In the genomic region with DNA sequence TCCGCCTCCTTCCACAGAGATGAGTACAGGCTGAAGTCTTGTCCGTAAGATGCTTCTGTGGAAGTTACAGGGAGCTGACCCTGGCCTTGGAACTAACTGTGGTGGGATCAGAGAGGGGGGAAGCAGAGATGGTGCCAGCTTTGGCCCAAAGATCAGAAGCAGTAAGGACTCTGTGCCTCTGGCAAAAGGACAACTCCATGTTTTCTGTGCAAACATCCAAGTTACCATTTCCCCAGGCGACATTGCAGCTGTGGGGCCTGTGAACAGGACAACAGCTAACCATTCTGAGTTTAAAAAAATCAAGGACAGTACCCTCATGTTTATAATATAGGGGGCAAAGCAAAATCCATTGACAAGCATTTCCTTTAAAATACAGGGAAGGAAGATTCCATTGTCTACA, we compare ENCODE assay signal across 1 cellular context.
TF ChIP-seq lines count a peak whose summit lies in the region.

No MANE protein-coding gene starts in this region.

TF ChIP-seq in HepG2, 621 proteins besides CTCF, POLR2A, EP300 and RAD21 (continued from another document and continues in another):
- TF ChIP-seq, protein P1, sequence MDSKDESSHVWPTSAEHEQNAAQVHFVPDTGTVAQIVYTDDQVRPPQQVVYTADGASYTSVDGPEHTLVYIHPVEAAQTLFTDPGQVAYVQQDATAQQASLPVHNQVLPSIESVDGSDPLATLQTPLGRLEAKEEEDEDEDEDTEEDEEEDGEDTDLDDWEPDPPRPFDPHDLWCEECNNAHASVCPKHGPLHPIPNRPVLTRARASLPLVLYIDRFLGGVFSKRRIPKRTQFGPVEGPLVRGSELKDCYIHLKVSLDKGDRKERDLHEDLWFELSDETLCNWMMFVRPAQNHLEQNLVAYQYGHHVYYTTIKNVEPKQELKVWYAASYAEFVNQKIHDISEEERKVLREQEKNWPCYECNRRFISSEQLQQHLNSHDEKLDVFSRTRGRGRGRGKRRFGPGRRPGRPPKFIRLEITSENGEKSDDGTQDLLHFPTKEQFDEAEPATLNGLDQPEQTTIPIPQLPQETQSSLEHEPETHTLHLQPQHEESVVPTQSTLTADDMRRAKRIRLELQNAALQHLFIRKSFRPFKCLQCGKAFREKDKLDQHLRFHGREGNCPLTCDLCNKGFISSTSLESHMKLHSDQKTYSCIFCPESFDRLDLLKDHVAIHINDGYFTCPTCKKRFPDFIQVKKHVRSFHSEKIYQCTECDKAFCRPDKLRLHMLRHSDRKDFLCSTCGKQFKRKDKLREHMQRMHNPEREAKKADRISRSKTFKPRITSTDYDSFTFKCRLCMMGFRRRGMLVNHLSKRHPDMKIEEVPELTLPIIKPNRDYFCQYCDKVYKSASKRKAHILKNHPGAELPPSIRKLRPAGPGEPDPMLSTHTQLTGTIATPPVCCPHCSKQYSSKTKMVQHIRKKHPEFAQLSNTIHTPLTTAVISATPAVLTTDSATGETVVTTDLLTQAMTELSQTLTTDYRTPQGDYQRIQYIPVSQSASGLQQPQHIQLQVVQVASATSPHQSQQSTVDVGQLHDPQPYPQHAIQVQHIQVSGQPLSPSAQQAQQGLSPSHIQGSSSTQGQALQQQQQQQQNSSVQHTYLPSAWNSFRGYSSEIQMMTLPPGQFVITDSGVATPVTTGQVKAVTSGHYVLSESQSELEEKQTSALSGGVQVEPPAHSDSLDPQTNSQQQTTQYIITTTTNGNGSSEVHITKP (CRISPR knock-in tag; IDR thresholded peaks at IDR 0.05; ENCODE audit: low read depth), result 0 out of 2 replicates have a peak, but pooled peaks have one; percentile 27
- TF ChIP-seq RNF2 (conservative IDR thresholded peaks at IDR 0.05; ENCODE audit: low read depth), result no peak
- no peak for TF ChIP-seq ZNF367 (CRISPR knock-in tag; IDR thresholded peaks at IDR 0.05; ENCODE audit: borderline replicate concordance)
- TF ChIP-seq, protein P2, sequence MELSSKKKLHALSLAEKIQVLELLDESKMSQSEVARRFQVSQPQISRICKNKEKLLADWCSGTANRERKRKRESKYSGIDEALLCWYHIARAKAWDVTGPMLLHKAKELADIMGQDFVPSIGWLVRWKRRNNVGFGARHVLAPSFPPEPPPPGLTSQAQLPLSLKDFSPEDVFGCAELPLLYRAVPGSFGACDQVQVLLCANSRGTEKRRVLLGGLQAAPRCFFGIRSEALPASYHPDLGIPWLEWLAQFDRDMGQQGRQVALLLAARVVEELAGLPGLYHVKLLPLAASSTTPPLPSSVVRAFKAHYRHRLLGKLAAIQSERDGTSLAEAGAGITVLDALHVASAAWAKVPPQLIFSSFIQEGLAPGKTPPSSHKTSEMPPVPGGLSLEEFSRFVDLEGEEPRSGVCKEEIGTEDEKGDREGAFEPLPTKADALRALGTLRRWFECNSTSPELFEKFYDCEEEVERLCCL (CRISPR knock-in tag; IDR thresholded peaks at IDR 0.05; ENCODE audit: borderline replicate concordance), result no peak
- TF ChIP-seq ZNF468 (CRISPR knock-in tag; IDR thresholded peaks at IDR 0.05), result no peak
- no peak for TF ChIP-seq ZNF24 (IDR thresholded peaks at IDR 0.05)
- TF ChIP-seq, protein P3, sequence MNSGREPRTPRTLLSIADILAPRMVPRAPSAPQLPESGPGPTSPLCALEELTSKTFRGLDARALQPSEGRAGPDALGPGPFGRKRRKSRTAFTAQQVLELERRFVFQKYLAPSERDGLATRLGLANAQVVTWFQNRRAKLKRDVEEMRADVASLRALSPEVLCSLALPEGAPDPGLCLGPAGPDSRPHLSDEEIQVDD (CRISPR knock-in tag; IDR thresholded peaks at IDR 0.05; ENCODE audit: borderline replicate concordance), result no peak
- TF ChIP-seq NR2C2 (CRISPR knock-in tag; IDR thresholded peaks at IDR 0.05; ENCODE audit: borderline replicate concordance), result peak; percentile 45; the same call in 1 of the 2 replicates
- no peak for TF ChIP-seq ZNF607 (CRISPR knock-in tag; IDR thresholded peaks at IDR 0.05; ENCODE audit: borderline replicate concordance)
- TF ChIP-seq KDM3A (CRISPR knock-in tag; IDR thresholded peaks at IDR 0.05; ENCODE audit: low read depth), result no peak
- no peak for TF ChIP-seq SNAI1 (CRISPR knock-in tag; IDR thresholded peaks at IDR 0.05; ENCODE audit: borderline replicate concordance)
- no peak for TF ChIP-seq ZNF766 (CRISPR knock-in tag; IDR thresholded peaks at IDR 0.05; ENCODE audit: borderline replicate concordance)
- TF ChIP-seq, protein P4, sequence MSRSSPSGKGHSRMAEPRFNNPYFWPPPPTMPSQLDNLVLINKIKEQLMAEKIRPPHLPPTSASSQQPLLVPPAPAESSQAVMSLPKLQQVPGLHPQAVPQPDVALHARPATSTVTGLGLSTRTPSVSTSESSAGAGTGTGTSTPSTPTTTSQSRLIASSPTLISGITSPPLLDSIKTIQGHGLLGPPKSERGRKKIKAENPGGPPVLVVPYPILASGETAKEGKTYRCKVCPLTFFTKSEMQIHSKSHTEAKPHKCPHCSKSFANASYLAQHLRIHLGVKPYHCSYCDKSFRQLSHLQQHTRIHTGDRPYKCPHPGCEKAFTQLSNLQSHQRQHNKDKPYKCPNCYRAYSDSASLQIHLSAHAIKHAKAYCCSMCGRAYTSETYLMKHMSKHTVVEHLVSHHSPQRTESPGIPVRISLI (CRISPR knock-in tag; IDR thresholded peaks at IDR 0.05; ENCODE audit: borderline replicate concordance), result peak; percentile 27; the same call in 1 of the 2 replicates
- TF ChIP-seq ZNF232 (CRISPR knock-in tag; IDR thresholded peaks at IDR 0.05; ENCODE audit: borderline replicate concordance), result no peak
- TF ChIP-seq, protein P5, sequence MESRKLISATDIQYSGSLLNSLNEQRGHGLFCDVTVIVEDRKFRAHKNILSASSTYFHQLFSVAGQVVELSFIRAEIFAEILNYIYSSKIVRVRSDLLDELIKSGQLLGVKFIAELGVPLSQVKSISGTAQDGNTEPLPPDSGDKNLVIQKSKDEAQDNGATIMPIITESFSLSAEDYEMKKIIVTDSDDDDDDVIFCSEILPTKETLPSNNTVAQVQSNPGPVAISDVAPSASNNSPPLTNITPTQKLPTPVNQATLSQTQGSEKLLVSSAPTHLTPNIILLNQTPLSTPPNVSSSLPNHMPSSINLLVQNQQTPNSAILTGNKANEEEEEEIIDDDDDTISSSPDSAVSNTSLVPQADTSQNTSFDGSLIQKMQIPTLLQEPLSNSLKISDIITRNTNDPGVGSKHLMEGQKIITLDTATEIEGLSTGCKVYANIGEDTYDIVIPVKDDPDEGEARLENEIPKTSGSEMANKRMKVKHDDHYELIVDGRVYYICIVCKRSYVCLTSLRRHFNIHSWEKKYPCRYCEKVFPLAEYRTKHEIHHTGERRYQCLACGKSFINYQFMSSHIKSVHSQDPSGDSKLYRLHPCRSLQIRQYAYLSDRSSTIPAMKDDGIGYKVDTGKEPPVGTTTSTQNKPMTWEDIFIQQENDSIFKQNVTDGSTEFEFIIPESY (CRISPR knock-in tag; IDR thresholded peaks at IDR 0.05), result 0 out of 2 replicates have a peak, but pooled peaks have one; percentile 16
- no peak for TF ChIP-seq ZNF530 (CRISPR knock-in tag; IDR thresholded peaks at IDR 0.05; ENCODE audit: low read depth)
- peak; percentile 33; the same call in 1 of the 2 replicates for TF ChIP-seq NR2F2 (IDR thresholded peaks at IDR 0.05; ENCODE audit: borderline replicate concordance, low read depth)
- TF ChIP-seq ZKSCAN8 (CRISPR knock-in tag; IDR thresholded peaks at IDR 0.05; ENCODE audit: borderline replicate concordance), result no peak
- TF ChIP-seq, protein P6, sequence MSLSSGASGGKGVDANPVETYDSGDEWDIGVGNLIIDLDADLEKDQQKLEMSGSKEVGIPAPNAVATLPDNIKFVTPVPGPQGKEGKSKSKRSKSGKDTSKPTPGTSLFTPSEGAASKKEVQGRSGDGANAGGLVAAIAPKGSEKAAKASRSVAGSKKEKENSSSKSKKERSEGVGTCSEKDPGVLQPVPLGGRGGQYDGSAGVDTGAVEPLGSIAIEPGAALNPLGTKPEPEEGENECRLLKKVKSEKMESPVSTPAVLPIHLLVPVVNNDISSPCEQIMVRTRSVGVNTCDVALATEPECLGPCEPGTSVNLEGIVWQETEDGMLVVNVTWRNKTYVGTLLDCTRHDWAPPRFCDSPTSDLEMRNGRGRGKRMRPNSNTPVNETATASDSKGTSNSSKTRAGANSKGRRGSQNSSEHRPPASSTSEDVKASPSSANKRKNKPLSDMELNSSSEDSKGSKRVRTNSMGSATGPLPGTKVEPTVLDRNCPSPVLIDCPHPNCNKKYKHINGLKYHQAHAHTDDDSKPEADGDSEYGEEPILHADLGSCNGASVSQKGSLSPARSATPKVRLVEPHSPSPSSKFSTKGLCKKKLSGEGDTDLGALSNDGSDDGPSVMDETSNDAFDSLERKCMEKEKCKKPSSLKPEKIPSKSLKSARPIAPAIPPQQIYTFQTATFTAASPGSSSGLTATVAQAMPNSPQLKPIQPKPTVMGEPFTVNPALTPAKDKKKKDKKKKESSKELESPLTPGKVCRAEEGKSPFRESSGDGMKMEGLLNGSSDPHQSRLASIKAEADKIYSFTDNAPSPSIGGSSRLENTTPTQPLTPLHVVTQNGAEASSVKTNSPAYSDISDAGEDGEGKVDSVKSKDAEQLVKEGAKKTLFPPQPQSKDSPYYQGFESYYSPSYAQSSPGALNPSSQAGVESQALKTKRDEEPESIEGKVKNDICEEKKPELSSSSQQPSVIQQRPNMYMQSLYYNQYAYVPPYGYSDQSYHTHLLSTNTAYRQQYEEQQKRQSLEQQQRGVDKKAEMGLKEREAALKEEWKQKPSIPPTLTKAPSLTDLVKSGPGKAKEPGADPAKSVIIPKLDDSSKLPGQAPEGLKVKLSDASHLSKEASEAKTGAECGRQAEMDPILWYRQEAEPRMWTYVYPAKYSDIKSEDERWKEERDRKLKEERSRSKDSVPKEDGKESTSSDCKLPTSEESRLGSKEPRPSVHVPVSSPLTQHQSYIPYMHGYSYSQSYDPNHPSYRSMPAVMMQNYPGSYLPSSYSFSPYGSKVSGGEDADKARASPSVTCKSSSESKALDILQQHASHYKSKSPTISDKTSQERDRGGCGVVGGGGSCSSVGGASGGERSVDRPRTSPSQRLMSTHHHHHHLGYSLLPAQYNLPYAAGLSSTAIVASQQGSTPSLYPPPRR (CRISPR knock-in tag; IDR thresholded peaks at IDR 0.05; ENCODE audit: borderline replicate concordance), result 0 out of 2 replicates have a peak, but pooled peaks have one; percentile 16
- TF ChIP-seq MAZ (IDR thresholded peaks at IDR 0.05; ENCODE audit: borderline replicate concordance, low read depth, low read length), result no peak
- no peak for TF ChIP-seq MAZ (CRISPR knock-in tag; IDR thresholded peaks at IDR 0.05; ENCODE audit: low read depth)
- TF ChIP-seq, protein P7, sequence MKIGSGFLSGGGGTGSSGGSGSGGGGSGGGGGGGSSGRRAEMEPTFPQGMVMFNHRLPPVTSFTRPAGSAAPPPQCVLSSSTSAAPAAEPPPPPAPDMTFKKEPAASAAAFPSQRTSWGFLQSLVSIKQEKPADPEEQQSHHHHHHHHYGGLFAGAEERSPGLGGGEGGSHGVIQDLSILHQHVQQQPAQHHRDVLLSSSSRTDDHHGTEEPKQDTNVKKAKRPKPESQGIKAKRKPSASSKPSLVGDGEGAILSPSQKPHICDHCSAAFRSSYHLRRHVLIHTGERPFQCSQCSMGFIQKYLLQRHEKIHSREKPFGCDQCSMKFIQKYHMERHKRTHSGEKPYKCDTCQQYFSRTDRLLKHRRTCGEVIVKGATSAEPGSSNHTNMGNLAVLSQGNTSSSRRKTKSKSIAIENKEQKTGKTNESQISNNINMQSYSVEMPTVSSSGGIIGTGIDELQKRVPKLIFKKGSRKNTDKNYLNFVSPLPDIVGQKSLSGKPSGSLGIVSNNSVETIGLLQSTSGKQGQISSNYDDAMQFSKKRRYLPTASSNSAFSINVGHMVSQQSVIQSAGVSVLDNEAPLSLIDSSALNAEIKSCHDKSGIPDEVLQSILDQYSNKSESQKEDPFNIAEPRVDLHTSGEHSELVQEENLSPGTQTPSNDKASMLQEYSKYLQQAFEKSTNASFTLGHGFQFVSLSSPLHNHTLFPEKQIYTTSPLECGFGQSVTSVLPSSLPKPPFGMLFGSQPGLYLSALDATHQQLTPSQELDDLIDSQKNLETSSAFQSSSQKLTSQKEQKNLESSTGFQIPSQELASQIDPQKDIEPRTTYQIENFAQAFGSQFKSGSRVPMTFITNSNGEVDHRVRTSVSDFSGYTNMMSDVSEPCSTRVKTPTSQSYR (CRISPR knock-in tag; IDR thresholded peaks at IDR 0.05; ENCODE audit: borderline replicate concordance), result peak; percentile 66; the same call in 1 of the 2 replicates
- no peak for TF ChIP-seq ZNF768 (CRISPR knock-in tag; IDR thresholded peaks at IDR 0.05)
- TF ChIP-seq, protein P8, sequence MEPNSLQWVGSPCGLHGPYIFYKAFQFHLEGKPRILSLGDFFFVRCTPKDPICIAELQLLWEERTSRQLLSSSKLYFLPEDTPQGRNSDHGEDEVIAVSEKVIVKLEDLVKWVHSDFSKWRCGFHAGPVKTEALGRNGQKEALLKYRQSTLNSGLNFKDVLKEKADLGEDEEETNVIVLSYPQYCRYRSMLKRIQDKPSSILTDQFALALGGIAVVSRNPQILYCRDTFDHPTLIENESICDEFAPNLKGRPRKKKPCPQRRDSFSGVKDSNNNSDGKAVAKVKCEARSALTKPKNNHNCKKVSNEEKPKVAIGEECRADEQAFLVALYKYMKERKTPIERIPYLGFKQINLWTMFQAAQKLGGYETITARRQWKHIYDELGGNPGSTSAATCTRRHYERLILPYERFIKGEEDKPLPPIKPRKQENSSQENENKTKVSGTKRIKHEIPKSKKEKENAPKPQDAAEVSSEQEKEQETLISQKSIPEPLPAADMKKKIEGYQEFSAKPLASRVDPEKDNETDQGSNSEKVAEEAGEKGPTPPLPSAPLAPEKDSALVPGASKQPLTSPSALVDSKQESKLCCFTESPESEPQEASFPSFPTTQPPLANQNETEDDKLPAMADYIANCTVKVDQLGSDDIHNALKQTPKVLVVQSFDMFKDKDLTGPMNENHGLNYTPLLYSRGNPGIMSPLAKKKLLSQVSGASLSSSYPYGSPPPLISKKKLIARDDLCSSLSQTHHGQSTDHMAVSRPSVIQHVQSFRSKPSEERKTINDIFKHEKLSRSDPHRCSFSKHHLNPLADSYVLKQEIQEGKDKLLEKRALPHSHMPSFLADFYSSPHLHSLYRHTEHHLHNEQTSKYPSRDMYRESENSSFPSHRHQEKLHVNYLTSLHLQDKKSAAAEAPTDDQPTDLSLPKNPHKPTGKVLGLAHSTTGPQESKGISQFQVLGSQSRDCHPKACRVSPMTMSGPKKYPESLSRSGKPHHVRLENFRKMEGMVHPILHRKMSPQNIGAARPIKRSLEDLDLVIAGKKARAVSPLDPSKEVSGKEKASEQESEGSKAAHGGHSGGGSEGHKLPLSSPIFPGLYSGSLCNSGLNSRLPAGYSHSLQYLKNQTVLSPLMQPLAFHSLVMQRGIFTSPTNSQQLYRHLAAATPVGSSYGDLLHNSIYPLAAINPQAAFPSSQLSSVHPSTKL (CRISPR knock-in tag; IDR thresholded peaks at IDR 0.05), result peak; percentile 78; the same call in 1 of the 2 replicates
- no peak for TF ChIP-seq FIP1L1 (IDR thresholded peaks at IDR 0.05; ENCODE audit: borderline replicate concordance, insufficient read depth, low read depth, low read length)
- no peak for TF ChIP-seq ZNF17 (CRISPR knock-in tag; IDR thresholded peaks at IDR 0.05)
- TF ChIP-seq SRF (IDR thresholded peaks at IDR 0.05; ENCODE audit: low read depth, low read length), result no peak
- TF ChIP-seq ZNF703 (CRISPR knock-in tag; IDR thresholded peaks at IDR 0.05; ENCODE audit: borderline replicate concordance), result no peak
- no peak for TF ChIP-seq ZNF674 (CRISPR knock-in tag; IDR thresholded peaks at IDR 0.05; ENCODE audit: low read depth)
- no peak for TF ChIP-seq RBM22 (optimal IDR thresholded peaks at IDR 0.05; ENCODE audit: low read length)
- TF ChIP-seq RARA (CRISPR knock-in tag; IDR thresholded peaks at IDR 0.05), result peak; percentile 58
- TF ChIP-seq, protein P9, sequence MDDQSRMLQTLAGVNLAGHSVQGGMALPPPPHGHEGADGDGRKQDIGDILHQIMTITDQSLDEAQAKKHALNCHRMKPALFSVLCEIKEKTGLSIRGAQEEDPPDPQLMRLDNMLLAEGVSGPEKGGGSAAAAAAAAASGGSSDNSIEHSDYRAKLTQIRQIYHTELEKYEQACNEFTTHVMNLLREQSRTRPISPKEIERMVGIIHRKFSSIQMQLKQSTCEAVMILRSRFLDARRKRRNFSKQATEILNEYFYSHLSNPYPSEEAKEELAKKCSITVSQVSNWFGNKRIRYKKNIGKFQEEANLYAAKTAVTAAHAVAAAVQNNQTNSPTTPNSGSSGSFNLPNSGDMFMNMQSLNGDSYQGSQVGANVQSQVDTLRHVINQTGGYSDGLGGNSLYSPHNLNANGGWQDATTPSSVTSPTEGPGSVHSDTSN (CRISPR knock-in tag; IDR thresholded peaks at IDR 0.05; ENCODE audit: borderline replicate concordance), result no peak
